ENCODE assay signal across 1 cellular context in the genomic region with DNA sequence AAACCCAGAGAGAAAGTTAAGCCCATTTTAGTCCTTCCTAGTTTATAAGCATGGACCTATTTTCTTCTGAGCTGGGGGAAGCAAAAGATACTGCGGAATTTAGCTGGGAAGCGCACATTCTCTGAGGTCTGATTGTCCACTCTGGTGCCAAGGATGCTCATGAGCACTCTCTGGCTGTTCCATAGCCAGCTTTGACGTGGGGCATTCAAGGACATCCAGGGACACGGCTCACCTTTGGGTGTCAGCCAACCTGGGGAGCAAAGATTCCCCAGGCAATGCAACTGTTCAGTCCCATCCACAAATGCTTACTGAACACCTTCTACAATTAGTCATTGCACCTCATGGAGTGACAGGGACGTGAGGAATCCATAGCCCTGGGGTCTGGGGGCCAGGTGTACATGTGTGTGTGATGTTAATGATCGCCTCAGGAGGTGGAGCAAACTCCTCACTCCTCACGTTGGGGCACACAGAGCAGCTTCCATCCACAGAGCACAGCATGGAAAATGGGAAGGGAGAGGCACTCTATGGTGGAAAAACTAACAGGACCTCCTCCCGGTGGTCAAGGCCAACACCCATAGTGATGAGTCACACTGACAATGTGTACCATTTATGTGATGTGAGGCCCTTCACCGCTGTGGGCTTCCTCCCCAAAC.
A peak's percentile ranks its signal among the peaks of the same experiment; 100 is the strongest.
TF ChIP-seq lines count a peak whose summit lies in the region.

No MANE protein-coding gene starts in this region.

TF ChIP-seq in HepG2, 621 proteins besides CTCF, POLR2A, EP300 and RAD21 (continued from another document and continues in another):
- TF ChIP-seq, protein P1, sequence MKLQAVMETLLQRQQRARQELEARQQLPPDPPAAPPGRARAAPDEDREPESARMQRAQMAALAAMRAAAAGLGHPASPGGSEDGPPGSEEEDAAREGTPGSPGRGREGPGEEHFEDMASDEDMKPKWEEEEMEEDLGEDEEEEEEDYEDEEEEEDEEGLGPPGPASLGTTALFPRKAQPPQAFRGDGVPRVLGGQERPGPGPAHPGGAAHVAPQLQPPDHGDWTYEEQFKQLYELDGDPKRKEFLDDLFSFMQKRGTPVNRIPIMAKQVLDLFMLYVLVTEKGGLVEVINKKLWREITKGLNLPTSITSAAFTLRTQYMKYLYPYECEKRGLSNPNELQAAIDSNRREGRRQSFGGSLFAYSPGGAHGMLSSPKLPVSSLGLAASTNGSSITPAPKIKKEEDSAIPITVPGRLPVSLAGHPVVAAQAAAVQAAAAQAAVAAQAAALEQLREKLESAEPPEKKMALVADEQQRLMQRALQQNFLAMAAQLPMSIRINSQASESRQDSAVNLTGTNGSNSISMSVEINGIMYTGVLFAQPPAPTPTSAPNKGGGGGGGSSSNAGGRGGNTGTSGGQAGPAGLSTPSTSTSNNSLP (IDR thresholded peaks at IDR 0.05; ENCODE audit: low read depth, low read length) = no peak
- TF ChIP-seq ZNF33B (CRISPR knock-in tag; IDR thresholded peaks at IDR 0.05) = no peak
- TF ChIP-seq, protein P2, sequence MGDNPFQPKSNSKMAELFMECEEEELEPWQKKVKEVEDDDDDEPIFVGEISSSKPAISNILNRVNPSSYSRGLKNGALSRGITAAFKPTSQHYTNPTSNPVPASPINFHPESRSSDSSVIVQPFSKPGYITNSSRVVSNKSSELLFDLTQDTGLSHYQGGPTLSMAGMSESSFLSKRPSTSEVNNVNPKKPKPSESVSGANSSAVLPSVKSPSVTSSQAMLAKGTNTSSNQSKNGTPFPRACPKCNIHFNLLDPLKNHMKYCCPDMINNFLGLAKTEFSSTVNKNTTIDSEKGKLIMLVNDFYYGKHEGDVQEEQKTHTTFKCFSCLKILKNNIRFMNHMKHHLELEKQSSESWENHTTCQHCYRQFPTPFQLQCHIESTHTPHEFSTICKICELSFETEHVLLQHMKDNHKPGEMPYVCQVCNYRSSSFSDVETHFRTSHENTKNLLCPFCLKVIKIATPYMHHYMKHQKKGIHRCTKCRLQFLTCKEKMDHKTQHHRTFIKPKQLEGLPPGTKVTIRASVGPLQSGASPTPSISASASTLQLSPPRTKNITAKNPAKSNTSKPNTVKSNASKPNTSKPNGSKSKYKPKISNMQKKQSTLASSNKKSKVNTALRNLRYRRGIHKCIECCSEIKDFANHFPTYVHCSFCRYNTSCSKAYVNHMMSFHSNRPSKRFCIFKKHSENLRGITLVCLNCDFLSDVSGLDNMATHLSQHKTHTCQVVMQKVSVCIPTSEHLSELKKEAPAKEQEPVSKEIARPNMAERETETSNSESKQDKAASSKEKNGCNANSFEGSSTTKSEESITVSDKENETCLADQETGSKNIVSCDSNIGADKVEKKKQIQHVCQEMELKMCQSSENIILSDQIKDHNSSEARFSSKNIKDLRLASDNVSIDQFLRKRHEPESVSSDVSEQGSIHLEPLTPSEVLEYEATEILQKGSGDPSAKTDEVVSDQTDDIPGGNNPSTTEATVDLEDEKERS (CRISPR knock-in tag; IDR thresholded peaks at IDR 0.05) = no peak
- peak; percentile 62 for TF ChIP-seq HDAC1 (CRISPR knock-in tag; IDR thresholded peaks at IDR 0.05)
- TF ChIP-seq, protein P3, sequence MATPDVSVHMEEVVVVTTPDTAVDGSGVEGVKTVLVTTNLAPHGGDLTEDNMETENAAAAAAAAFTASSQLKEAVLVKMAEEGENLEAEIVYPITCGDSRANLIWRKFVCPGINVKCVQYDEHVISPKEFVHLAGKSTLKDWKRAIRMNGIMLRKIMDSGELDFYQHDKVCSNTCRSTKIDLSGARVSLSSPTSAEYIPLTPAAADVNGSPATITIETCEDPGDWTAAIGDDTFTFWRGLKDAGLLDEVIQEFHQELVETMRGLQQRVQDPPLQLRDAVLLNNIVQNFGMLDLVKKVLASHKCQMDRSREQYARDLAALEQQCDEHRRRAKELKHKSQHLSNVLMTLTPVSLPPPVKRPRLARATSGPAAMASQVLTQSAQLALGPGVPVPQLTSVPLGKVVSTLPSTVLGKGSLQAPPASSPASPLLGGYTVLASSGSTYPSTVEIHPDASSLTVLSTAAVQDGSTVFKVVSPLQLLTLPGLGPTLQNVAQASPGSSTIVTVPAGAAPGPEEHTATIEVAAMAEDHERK (CRISPR knock-in tag; IDR thresholded peaks at IDR 0.05; ENCODE audit: low read depth) = no peak
- peak; percentile 30; the same call in 1 of the 2 replicates for TF ChIP-seq ZNF317 (CRISPR knock-in tag; IDR thresholded peaks at IDR 0.05)
- peak; percentile 47; the same call in 1 of the 2 replicates for TF ChIP-seq ARNTL (CRISPR knock-in tag; IDR thresholded peaks at IDR 0.05)
- TF ChIP-seq, protein P4, sequence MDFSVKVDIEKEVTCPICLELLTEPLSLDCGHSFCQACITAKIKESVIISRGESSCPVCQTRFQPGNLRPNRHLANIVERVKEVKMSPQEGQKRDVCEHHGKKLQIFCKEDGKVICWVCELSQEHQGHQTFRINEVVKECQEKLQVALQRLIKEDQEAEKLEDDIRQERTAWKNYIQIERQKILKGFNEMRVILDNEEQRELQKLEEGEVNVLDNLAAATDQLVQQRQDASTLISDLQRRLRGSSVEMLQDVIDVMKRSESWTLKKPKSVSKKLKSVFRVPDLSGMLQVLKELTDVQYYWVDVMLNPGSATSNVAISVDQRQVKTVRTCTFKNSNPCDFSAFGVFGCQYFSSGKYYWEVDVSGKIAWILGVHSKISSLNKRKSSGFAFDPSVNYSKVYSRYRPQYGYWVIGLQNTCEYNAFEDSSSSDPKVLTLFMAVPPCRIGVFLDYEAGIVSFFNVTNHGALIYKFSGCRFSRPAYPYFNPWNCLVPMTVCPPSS (IDR thresholded peaks at IDR 0.05) = no peak
- TF ChIP-seq SUZ12 (IDR thresholded peaks at IDR 0.05; ENCODE audit: low read depth, low read length) = no peak
- TF ChIP-seq POGZ (CRISPR knock-in tag; IDR thresholded peaks at IDR 0.05) = peak; percentile 60
- TF ChIP-seq, protein P5, sequence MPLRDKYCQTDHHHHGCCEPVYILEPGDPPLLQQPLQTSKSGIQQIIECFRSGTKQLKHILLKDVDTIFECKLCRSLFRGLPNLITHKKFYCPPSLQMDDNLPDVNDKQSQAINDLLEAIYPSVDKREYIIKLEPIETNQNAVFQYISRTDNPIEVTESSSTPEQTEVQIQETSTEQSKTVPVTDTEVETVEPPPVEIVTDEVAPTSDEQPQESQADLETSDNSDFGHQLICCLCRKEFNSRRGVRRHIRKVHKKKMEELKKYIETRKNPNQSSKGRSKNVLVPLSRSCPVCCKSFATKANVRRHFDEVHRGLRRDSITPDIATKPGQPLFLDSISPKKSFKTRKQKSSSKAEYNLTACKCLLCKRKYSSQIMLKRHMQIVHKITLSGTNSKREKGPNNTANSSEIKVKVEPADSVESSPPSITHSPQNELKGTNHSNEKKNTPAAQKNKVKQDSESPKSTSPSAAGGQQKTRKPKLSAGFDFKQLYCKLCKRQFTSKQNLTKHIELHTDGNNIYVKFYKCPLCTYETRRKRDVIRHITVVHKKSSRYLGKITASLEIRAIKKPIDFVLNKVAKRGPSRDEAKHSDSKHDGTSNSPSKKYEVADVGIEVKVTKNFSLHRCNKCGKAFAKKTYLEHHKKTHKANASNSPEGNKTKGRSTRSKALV (CRISPR knock-in tag; IDR thresholded peaks at IDR 0.05) = no peak
- TF ChIP-seq IRF2 (CRISPR knock-in tag; IDR thresholded peaks at IDR 0.05) = no peak
- TF ChIP-seq RXRB (CRISPR knock-in tag; IDR thresholded peaks at IDR 0.05; ENCODE audit: borderline replicate concordance) = peak; percentile 58
- no peak; the same call in 1 of the 2 replicates for TF ChIP-seq NR2F2 (IDR thresholded peaks at IDR 0.05; ENCODE audit: borderline replicate concordance, low read depth)
- no peak for TF ChIP-seq SMAD9 (CRISPR knock-in tag; IDR thresholded peaks at IDR 0.05)
- no peak for TF ChIP-seq PHF5A (CRISPR knock-in tag; IDR thresholded peaks at IDR 0.05; ENCODE audit: low read depth, unreplicated experiment)
- no peak for TF ChIP-seq NFE2L1 (CRISPR knock-in tag; IDR thresholded peaks at IDR 0.05; ENCODE audit: borderline replicate concordance)
- no peak for TF ChIP-seq HDAC2 (CRISPR knock-in tag; IDR thresholded peaks at IDR 0.05)
- TF ChIP-seq ZNF567 (CRISPR knock-in tag; IDR thresholded peaks at IDR 0.05; ENCODE audit: borderline replicate concordance) = no peak
- TF ChIP-seq, protein P6, sequence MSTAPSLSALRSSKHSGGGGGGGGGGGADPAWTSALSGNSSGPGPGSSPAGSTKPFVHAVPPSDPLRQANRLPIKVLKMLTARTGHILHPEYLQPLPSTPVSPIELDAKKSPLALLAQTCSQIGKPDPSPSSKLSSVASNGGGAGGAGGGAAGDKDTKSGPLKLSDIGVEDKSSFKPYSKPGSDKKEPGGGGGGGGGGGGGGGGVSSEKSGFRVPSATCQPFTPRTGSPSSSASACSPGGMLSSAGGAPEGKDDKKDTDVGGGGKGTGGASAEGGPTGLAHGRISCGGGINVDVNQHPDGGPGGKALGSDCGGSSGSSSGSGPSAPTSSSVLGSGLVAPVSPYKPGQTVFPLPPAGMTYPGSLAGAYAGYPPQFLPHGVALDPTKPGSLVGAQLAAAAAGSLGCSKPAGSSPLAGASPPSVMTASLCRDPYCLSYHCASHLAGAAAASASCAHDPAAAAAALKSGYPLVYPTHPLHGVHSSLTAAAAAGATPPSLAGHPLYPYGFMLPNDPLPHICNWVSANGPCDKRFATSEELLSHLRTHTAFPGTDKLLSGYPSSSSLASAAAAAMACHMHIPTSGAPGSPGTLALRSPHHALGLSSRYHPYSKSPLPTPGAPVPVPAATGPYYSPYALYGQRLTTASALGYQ (CRISPR knock-in tag; IDR thresholded peaks at IDR 0.05) = no peak
- no peak for TF ChIP-seq LCORL (IDR thresholded peaks at IDR 0.05)
- TF ChIP-seq LCORL (CRISPR knock-in tag; IDR thresholded peaks at IDR 0.05) = peak; percentile 19; the same call in 1 of the 2 replicates
- TF ChIP-seq ZNF235 (CRISPR knock-in tag; IDR thresholded peaks at IDR 0.05; ENCODE audit: borderline replicate concordance) = no peak
- peak; percentile 35; the same call in 1 of the 2 replicates for TF ChIP-seq JUN (CRISPR knock-in tag; IDR thresholded peaks at IDR 0.05)
- no peak for TF ChIP-seq ZMAT3 (CRISPR knock-in tag; conservative IDR thresholded peaks at IDR 0.05)
- no peak for TF ChIP-seq ZBTB38 (CRISPR knock-in tag; IDR thresholded peaks at IDR 0.05)
- TF ChIP-seq, protein P7, sequence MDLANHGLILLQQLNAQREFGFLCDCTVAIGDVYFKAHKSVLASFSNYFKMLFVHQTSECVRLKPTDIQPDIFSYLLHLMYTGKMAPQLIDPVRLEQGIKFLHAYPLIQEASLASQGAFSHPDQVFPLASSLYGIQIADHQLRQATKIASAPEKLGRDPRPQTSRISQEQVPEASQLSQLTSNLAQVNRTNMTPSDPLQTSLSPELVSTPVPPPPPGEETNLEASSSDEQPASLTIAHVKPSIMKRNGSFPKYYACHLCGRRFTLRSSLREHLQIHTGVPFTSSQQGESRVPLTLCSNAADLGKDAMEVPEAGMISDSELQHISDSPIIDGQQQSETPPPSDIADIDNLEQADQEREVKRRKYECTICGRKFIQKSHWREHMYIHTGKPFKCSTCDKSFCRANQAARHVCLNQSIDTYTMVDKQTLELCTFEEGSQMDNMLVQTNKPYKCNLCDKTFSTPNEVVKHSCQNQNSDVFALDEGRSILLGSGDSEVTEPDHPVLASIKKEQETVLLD (CRISPR knock-in tag; IDR thresholded peaks at IDR 0.05; ENCODE audit: low read depth) = no peak
- no peak for TF ChIP-seq ZNF766 (CRISPR knock-in tag; IDR thresholded peaks at IDR 0.05; ENCODE audit: borderline replicate concordance)
- no peak for TF ChIP-seq CBX1 (IDR thresholded peaks at IDR 0.05; ENCODE audit: low read depth)
- TF ChIP-seq SOX5 (CRISPR knock-in tag; IDR thresholded peaks at IDR 0.05; ENCODE audit: borderline replicate concordance) = no peak; the same call in 1 of the 2 replicates
- no peak for TF ChIP-seq ZNF552 (CRISPR knock-in tag; IDR thresholded peaks at IDR 0.05; ENCODE audit: borderline replicate concordance)
- no peak for TF ChIP-seq ZNF329 (CRISPR knock-in tag; IDR thresholded peaks at IDR 0.05; ENCODE audit: low read depth)
- no peak for TF ChIP-seq SOX6 (IDR thresholded peaks at IDR 0.05)
- peak; percentile 60 for TF ChIP-seq SOX6 (CRISPR knock-in tag; IDR thresholded peaks at IDR 0.05)
- no peak for TF ChIP-seq SALL2 (CRISPR knock-in tag; IDR thresholded peaks at IDR 0.05)
- no peak for TF ChIP-seq CHD2 (IDR thresholded peaks at IDR 0.05; ENCODE audit: low read depth, low read length)
- TF ChIP-seq, protein P8, sequence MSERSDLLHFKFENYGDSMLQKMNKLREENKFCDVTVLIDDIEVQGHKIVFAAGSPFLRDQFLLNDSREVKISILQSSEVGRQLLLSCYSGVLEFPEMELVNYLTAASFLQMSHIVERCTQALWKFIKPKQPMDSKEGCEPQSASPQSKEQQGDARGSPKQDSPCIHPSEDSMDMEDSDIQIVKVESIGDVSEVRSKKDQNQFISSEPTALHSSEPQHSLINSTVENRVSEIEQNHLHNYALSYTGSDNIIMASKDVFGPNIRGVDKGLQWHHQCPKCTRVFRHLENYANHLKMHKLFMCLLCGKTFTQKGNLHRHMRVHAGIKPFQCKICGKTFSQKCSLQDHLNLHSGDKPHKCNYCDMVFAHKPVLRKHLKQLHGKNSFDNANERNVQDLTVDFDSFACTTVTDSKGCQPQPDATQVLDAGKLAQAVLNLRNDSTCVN (CRISPR knock-in tag; IDR thresholded peaks at IDR 0.05; ENCODE audit: borderline replicate concordance) = no peak
- TF ChIP-seq, protein P9, sequence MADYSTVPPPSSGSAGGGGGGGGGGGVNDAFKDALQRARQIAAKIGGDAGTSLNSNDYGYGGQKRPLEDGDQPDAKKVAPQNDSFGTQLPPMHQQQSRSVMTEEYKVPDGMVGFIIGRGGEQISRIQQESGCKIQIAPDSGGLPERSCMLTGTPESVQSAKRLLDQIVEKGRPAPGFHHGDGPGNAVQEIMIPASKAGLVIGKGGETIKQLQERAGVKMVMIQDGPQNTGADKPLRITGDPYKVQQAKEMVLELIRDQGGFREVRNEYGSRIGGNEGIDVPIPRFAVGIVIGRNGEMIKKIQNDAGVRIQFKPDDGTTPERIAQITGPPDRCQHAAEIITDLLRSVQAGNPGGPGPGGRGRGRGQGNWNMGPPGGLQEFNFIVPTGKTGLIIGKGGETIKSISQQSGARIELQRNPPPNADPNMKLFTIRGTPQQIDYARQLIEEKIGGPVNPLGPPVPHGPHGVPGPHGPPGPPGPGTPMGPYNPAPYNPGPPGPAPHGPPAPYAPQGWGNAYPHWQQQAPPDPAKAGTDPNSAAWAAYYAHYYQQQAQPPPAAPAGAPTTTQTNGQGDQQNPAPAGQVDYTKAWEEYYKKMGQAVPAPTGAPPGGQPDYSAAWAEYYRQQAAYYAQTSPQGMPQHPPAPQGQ (CRISPR knock-in tag; IDR thresholded peaks at IDR 0.05; ENCODE audit: borderline replicate concordance) = no peak
- TF ChIP-seq, protein P10, sequence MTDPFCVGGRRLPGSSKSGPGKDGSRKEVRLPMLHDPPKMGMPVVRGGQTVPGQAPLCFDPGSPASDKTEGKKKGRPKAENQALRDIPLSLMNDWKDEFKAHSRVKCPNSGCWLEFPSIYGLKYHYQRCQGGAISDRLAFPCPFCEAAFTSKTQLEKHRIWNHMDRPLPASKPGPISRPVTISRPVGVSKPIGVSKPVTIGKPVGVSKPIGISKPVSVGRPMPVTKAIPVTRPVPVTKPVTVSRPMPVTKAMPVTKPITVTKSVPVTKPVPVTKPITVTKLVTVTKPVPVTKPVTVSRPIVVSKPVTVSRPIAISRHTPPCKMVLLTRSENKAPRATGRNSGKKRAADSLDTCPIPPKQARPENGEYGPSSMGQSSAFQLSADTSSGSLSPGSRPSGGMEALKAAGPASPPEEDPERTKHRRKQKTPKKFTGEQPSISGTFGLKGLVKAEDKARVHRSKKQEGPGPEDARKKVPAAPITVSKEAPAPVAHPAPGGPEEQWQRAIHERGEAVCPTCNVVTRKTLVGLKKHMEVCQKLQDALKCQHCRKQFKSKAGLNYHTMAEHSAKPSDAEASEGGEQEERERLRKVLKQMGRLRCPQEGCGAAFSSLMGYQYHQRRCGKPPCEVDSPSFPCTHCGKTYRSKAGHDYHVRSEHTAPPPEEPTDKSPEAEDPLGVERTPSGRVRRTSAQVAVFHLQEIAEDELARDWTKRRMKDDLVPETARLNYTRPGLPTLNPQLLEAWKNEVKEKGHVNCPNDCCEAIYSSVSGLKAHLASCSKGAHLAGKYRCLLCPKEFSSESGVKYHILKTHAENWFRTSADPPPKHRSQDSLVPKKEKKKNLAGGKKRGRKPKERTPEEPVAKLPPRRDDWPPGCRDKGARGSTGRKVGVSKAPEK (CRISPR knock-in tag; IDR thresholded peaks at IDR 0.05; ENCODE audit: borderline replicate concordance) = no peak
